Comparison of ENCODE assay signal across 23 cellular contexts in genomic region chr11:16772141-16772512, GRCh38. TPM values are rescaled to one million over a fixed set of nuclear protein-coding genes. Genes with fewer than 3 reads are reported as not detected.
DNase-seq lines count a peak whose midpoint lies in the region; ATAC-seq, FAIRE-seq and TF ChIP-seq lines count a peak whose summit lies in the region.
"Had no signal": no experiment of that assay in that cellular context is flagged by ENCODE, and none has a peak within 500 bp of the region (broad histone marks: within the 10 kb centered on the region; RNA-seq: fewer than 3 reads in every experiment).

No MANE protein-coding gene starts in this region.

- H2AFZ ChIP-seq in SK-N-SH (ENCODE audit: low read depth), result no peak overlapping the region
- H2AFZ ChIP-seq in GM12878 (ENCODE audit: control insufficient read depth, low read depth, low read length), result no peak overlapping the region
- no peak overlapping the region for H2AFZ ChIP-seq in neural progenitor cell (replicated peaks)

- no peak for TF ChIP-seq POLR2A in GM12878 (IDR thresholded peaks at IDR 0.05; ENCODE audit: low read depth, low read length)

- peak overlapping the region; percentile 30 for H3K4me3 Mint-ChIP-seq in neural progenitor cell
- H3K4me3 Mint-ChIP-seq in progenitor cell of endocrine pancreas (ENCODE audit: low read depth), result no peak overlapping the region
- H3K4me3 Mint-ChIP-seq in activated CD4-positive, alpha-beta memory T cell treated with anti-CD3 and anti-CD28 coated beads for 36 hours, result no peak overlapping the region
- H3K4me3 Mint-ChIP-seq: B cell; CD4-positive, alpha-beta T cell; CD8-positive, alpha-beta T cell had no signal

- H4K20me1 ChIP-seq in SK-N-SH (ENCODE audit: insufficient read depth) (no peaks in the 10 kb centered on the region), GM12878 (ENCODE audit: control insufficient read depth, insufficient read depth) (no peaks in the 10 kb centered on the region), neural progenitor cell (ENCODE audit: low read depth) (no peaks in the 10 kb centered on the region)
- H4K20me1 ChIP-seq: BLaER1 treated with 17β-estradiol and CSF1 and Interleukin-3, amounts not matched to agents 10 nM and 100 nM had no signal

- H3K4me3 ChIP-seq in SK-N-SH (ENCODE audit: low read depth in 2 of 2, low read length in 1 of 2), result no peak overlapping the region
- no peak overlapping the region for H3K4me3 ChIP-seq in GM12878
- H3K4me3 ChIP-seq in neural progenitor cell, result no peak overlapping the region
- H3K4me3 ChIP-seq: A549; BLaER1 treated with 17β-estradiol and CSF1 and Interleukin-3, amounts not matched to agents 10 nM and 100 nM had no signal

- WGBS in SK-N-SH (ENCODE audit: low lambda C conversion rate), result 81% methylated on average over 2 of the region's 2 CpGs
- WGBS in GM12878 (ENCODE audit: insufficient coverage, insufficient replicate concordance, low lambda C conversion rate, missing lambda C conversion rate), result 91% methylated on average over 2 of the region's 2 CpGs

- H3K27me3 ChIP-seq in SK-N-SH (ENCODE audit: insufficient read depth) (no peaks in the 10 kb centered on the region), GM12878 (replicated peaks in 1 of 2; ENCODE audit: control insufficient read depth in 2 of 2, insufficient read depth in 2 of 2, low read length in 1 of 2) (no peaks in the 10 kb centered on the region), neural progenitor cell (no peaks in the 10 kb centered on the region)
- H3K27me3 ChIP-seq: BLaER1 treated with 17β-estradiol and CSF1 and Interleukin-3, amounts not matched to agents 10 nM and 100 nM had no signal

- H3K4me2 ChIP-seq in SK-N-SH (no peak overlapping the region), GM12878 (ENCODE audit: control insufficient read depth, insufficient read depth) (no peak overlapping the region), neural progenitor cell (no peak overlapping the region)
- H3K4me2 ChIP-seq: A549; BLaER1 treated with 17β-estradiol and CSF1 and Interleukin-3, amounts not matched to agents 10 nM and 100 nM had no signal

- TF ChIP-seq RAD21 in SK-N-SH (IDR thresholded peaks at IDR 0.05; ENCODE audit: low read length), result no peak
- TF ChIP-seq RAD21 in GM12878 (IDR thresholded peaks at IDR 0.05; ENCODE audit: insufficient read depth, low read depth, low read length), result no peak

- H3K36me3 Mint-ChIP-seq in neural progenitor cell (no peaks in the 10 kb centered on the region), progenitor cell of endocrine pancreas (ENCODE audit: insufficient read depth) (peaks cover 4% of the 10 kb centered on the region)
- no peaks in the 10 kb centered on the region for H3K36me3 Mint-ChIP-seq in activated CD4-positive, alpha-beta memory T cell treated with anti-CD3 and anti-CD28 coated beads for 36 hours
- H3K36me3 Mint-ChIP-seq: CD8-positive, alpha-beta T cell had no signal

- no peak for FAIRE-seq in GM12878 (lab: Jason Lieb, UNC)
- FAIRE-seq: A549, D721Med, G401.6, GM19239 had no signal

- H3K9me3 Mint-ChIP-seq in neural progenitor cell, result no peaks in the 10 kb centered on the region
- no peaks in the 10 kb centered on the region for H3K9me3 Mint-ChIP-seq in progenitor cell of endocrine pancreas (ENCODE audit: low read depth)
- no peaks in the 10 kb centered on the region for H3K9me3 Mint-ChIP-seq in activated CD4-positive, alpha-beta memory T cell treated with anti-CD3 and anti-CD28 coated beads for 36 hours
- H3K9me3 Mint-ChIP-seq: CD4-positive, alpha-beta T cell; CD8-positive, alpha-beta T cell had no signal

- intact Hi-C loops in GM12878 (cut with micrococcal nuclease; ENCODE audit: unreplicated experiment), result no loop called here
- intact Hi-C loops in activated CD4-positive, alpha-beta memory T cell treated with anti-CD3 and anti-CD28 coated beads for 36 hours (cut with micrococcal nuclease), result no loop called here

- TF ChIP-seq CTCF in SK-N-SH (IDR thresholded peaks at IDR 0.05) (no peak), GM12878 (IDR thresholded peaks at IDR 0.05 in 2 of 3, conservative IDR thresholded peaks at IDR 0.05 in 1 of 3; ENCODE audit: control insufficient read depth in 2 of 3, extremely low read depth in 1 of 3, insufficient read depth in 1 of 3, low read depth in 3 of 3, low read length in 3 of 3) (no peak), neural progenitor cell (IDR thresholded peaks at IDR 0.05) (no peak), progenitor cell of endocrine pancreas (IDR thresholded peaks at IDR 0.05; ENCODE audit: unreplicated experiment) (no peak)

- no peak for TF ChIP-seq EP300 in SK-N-SH (IDR thresholded peaks at IDR 0.05; ENCODE audit: borderline replicate concordance in 1 of 2, low read depth in 1 of 2, low read length in 1 of 2)
- TF ChIP-seq EP300 in GM12878 (IDR thresholded peaks at IDR 0.05; ENCODE audit: borderline replicate concordance in 1 of 2, control insufficient read depth in 1 of 2, low read depth in 2 of 2, low read length in 2 of 2), result no peak

- no peaks in the 10 kb centered on the region for H3K9me2 ChIP-seq in SK-N-SH

- DNase-seq in SK-N-SH (peak; percentile 1), GM12878 (ENCODE audit: low read depth, low spot score) (no peak), neural progenitor cell (ENCODE audit: low spot score) (no peak), progenitor cell of endocrine pancreas (ENCODE audit: low spot score, unreplicated experiment) (no peak), NOMO-1 treated with dmso at 0.1 percent for 144 hours (lab: John Stamatoyannopoulos, UW; ENCODE audit: unreplicated experiment) (no peak), NCI-H510A treated with DMSO at 0.1 percent for 48 hours (lab: John Stamatoyannopoulos, UW) (no peak)
- DNase-seq in activated CD4-positive, alpha-beta memory T cell treated with anti-CD3 and anti-CD28 coated beads for 36 hours, result no peak
- DNase-seq: AML-193; Caco-2; Calu3; CD4-positive, alpha-beta T cell; CD8-positive, alpha-beta T cell; DMS79 treated with DMSO at 0.1 percent for 48 hours; GF-D8 had no signal

- peak overlapping the region; percentile 10 for H3K27ac Mint-ChIP-seq in neural progenitor cell
- peak overlapping the region; percentile 25 for H3K27ac Mint-ChIP-seq in progenitor cell of endocrine pancreas
- H3K27ac Mint-ChIP-seq in activated CD4-positive, alpha-beta memory T cell treated with anti-CD3 and anti-CD28 coated beads for 36 hours, result no peak overlapping the region
- H3K27ac Mint-ChIP-seq: B cell; CD4-positive, alpha-beta T cell; CD8-positive, alpha-beta T cell had no signal

- H3K9ac ChIP-seq in SK-N-SH (no peak overlapping the region), GM12878 (ENCODE audit: control insufficient read depth, insufficient read depth, low read length) (no peak overlapping the region), neural progenitor cell (no peak overlapping the region)
- H3K9ac ChIP-seq: BLaER1 treated with 17β-estradiol and CSF1 and Interleukin-3, amounts not matched to agents 10 nM and 100 nM had no signal

- ATAC-seq in SK-N-SH treated with all-trans-retinoic acid at 6 μM for 48 hours (no peak), GM12878 (no peak)
- ATAC-seq: A549; CD8-positive, alpha-beta T cell had no signal

- CTCF ChIA-PET in SK-N-SH (lab: Yijun Ruan, JAX), result interaction anchor here (1.7 kb wide), 1 partner anchor 13 kb away, joined by 7 read pairs; no protein-coding TSS in a partner anchor
- CTCF ChIA-PET in GM12878 (lab: Yijun Ruan, JAX), result interaction anchor here (1.4 to 3.7 kb wide), 2 partner anchors 13 to 19 kb away, joined by 4 to 59 read pairs; no protein-coding TSS in a partner anchor
- CTCF ChIA-PET in activated CD4-positive, alpha-beta memory T cell treated with anti-CD3 and anti-CD28 coated beads for 36 hours (lab: Charles Lee), result interaction anchor here (1.8 to 2.1 kb wide), 2 partner anchors 14 to 16 kb away, joined by 5 to 6 read pairs; no protein-coding TSS in a partner anchor

- H3K36me3 ChIP-seq in SK-N-SH (replicated peaks in 1 of 2; ENCODE audit: control insufficient read depth in 1 of 2, insufficient read depth in 2 of 2, low read length in 1 of 2), result no peaks in the 10 kb centered on the region
- H3K36me3 ChIP-seq in GM12878 (ENCODE audit: control insufficient read depth in 2 of 2, insufficient read depth in 2 of 2, low read length in 1 of 2), result no peaks in the 10 kb centered on the region
- H3K36me3 ChIP-seq in neural progenitor cell, result no peaks in the 10 kb centered on the region
- H3K36me3 ChIP-seq: BLaER1 treated with 17β-estradiol and CSF1 and Interleukin-3, amounts not matched to agents 10 nM and 100 nM had no signal

- in situ Hi-C loops in GM12878 (cut with MboI), result no loop called here

- H3K9me3 ChIP-seq in SK-N-SH, result no peaks in the 10 kb centered on the region
- H3K9me3 ChIP-seq in GM12878 (replicated peaks; ENCODE audit: control insufficient read depth, insufficient read depth, low read length), result no peaks in the 10 kb centered on the region
- no peaks in the 10 kb centered on the region for H3K9me3 ChIP-seq in neural progenitor cell (ENCODE audit: low read depth)
- H3K9me3 ChIP-seq: A549; BLaER1 treated with 17β-estradiol and CSF1 and Interleukin-3, amounts not matched to agents 10 nM and 100 nM; Caco-2 had no signal

- H3K27me3 Mint-ChIP-seq in neural progenitor cell (ENCODE audit: insufficient read depth, low read depth), result peaks cover 8% of the 10 kb centered on the region
- no peaks in the 10 kb centered on the region for H3K27me3 Mint-ChIP-seq in progenitor cell of endocrine pancreas
- H3K27me3 Mint-ChIP-seq in activated CD4-positive, alpha-beta memory T cell treated with anti-CD3 and anti-CD28 coated beads for 36 hours, result peaks cover 6% of the 10 kb centered on the region
- H3K27me3 Mint-ChIP-seq: CD4-positive, alpha-beta T cell had no signal

- no peaks in the 10 kb centered on the region for H3K79me2 ChIP-seq in SK-N-SH (ENCODE audit: insufficient read depth)
- no peaks in the 10 kb centered on the region for H3K79me2 ChIP-seq in GM12878 (ENCODE audit: control insufficient read depth, insufficient read depth, low read length)
- H3K79me2 ChIP-seq in neural progenitor cell (ENCODE audit: low read depth), result no peaks in the 10 kb centered on the region

- SMC1A ChIA-PET in GM12878 (lab: Charles Lee; ENCODE audit: uncharacterized antibody, unreplicated experiment), result interaction anchor here (0.9 to 1.4 kb wide), 3 partner anchors 12 to 33 kb away, joined by 3 to 4 read pairs (median 3); no protein-coding TSS in a partner anchor

- RAD21 ChIA-PET in GM12878 (lab: Charles Lee; ENCODE audit: unreplicated experiment), result interaction anchor here (1.7 kb wide), 1 partner anchor 13 kb away, joined by 7 read pairs; no protein-coding TSS in a partner anchor

- H3K4me1 ChIP-seq in SK-N-SH (ENCODE audit: control insufficient read depth in 1 of 2, insufficient read depth in 2 of 2, low read depth in 1 of 2, low read length in 1 of 2), result peaks cover 0 to 8% of the 10 kb centered on the region in 2 experiments; a peak in 1 of 4 replicates
- no peaks in the 10 kb centered on the region for H3K4me1 ChIP-seq in GM12878 (ENCODE audit: control insufficient read depth, insufficient read depth, low read length)
- peaks cover 17% of the 10 kb centered on the region for H3K4me1 ChIP-seq in neural progenitor cell
- H3K4me1 ChIP-seq: A549; BLaER1 treated with 17β-estradiol and CSF1 and Interleukin-3, amounts not matched to agents 10 nM and 100 nM; Caco-2 had no signal

- H3K27ac ChIP-seq in SK-N-SH (ENCODE audit: low read depth in 2 of 2, low read length in 1 of 2), result no peak overlapping the region
- no peak overlapping the region for H3K27ac ChIP-seq in GM12878 (ENCODE audit: control insufficient read depth, insufficient read depth)
- H3K27ac ChIP-seq in neural progenitor cell, result no peak overlapping the region
- H3K27ac ChIP-seq: 22Rv1; A549; BLaER1 treated with 17β-estradiol and CSF1 and Interleukin-3, amounts not matched to agents 10 nM and 100 nM; C4-2B had no signal

- peaks cover 28% of the 10 kb centered on the region for H3K4me1 Mint-ChIP-seq in neural progenitor cell
- H3K4me1 Mint-ChIP-seq in progenitor cell of endocrine pancreas (ENCODE audit: low read depth), result peaks cover 22% of the 10 kb centered on the region
- H3K4me1 Mint-ChIP-seq in activated CD4-positive, alpha-beta memory T cell treated with anti-CD3 and anti-CD28 coated beads for 36 hours (ENCODE audit: low read depth), result no peaks in the 10 kb centered on the region
- H3K4me1 Mint-ChIP-seq: B cell had no signal

- BruUV-seq in GM12878 (replicated peaks; lab: Mats Ljungman, UMichigan), result no TSS peak

- POLR2A ChIA-PET in SK-N-SH (lab: Yijun Ruan, JAX) (no interaction called here), GM12878 (lab: Charles Lee) (interaction anchor here (1.0 kb wide), 1 partner anchor 35 kb away, joined by 3 read pairs; no protein-coding TSS in a partner anchor)
- POLR2A ChIA-PET in activated CD4-positive, alpha-beta memory T cell treated with anti-CD3 and anti-CD28 coated beads for 36 hours (lab: Charles Lee), result no interaction called here

- H3F3A ChIP-seq in SK-N-SH (replicated peaks; ENCODE audit: insufficient read depth) (no peaks in the 10 kb centered on the region), neural progenitor cell (ENCODE audit: low read depth) (no peaks in the 10 kb centered on the region)

RNA-seq across cellular contexts. Expression of gene C11orf58, which starts 33.7 kb away (rescaled TPM):
- polyA plus RNA-seq in SK-N-SH (2012; rRNA removed), result 94.4 and 150 TPM in 2 replicates
- polyA plus RNA-seq in SK-N-SH (2012; cell fraction: cytosol; rRNA removed), result 128 and 267 TPM in 2 replicates
- 48.2 and 72.3 TPM in 2 replicates for polyA plus RNA-seq in SK-N-SH (2012; cell fraction: nucleus; rRNA removed)
- total RNA-seq in GM12878 (2013; cell fraction: nucleolus; rRNA removed), result 240 TPM in 2 replicates
- total RNA-seq in GM12878 (2014; rRNA removed), result 107 and 144 TPM in 2 replicates
- total RNA-seq in GM12878 (2014; rRNA removed; fragmentation: Illumina TruSeq; extraction: Trizol), result 209 and 214 TPM in 2 replicates
- 95.0 and 98.2 TPM in 2 replicates for total RNA-seq in GM12878 (2021)
- polyA plus RNA-seq in GM12878 (2011; ENCODE audit: low read depth), result 58.0 TPM
- 184 and 255 TPM in 2 replicates for polyA plus RNA-seq in GM12878 (2011; rRNA removed)
- polyA plus RNA-seq in GM12878 (2011; cell fraction: cytosol; rRNA removed), result 48.1 and 85.2 TPM in 2 replicates
- 83.1 and 127 TPM in 2 replicates for polyA plus RNA-seq in GM12878 (2011; cell fraction: nucleus; rRNA removed)
- 122 and 153 TPM in 2 replicates for polyA plus RNA-seq in GM12878 (2012)
- polyA plus RNA-seq in GM12878 (2014; fragmentation: Illumina TruSeq; extraction: Trizol), result 156 and 209 TPM in 2 replicates
- polyA plus RNA-seq in GM12878 (2014; fragmentation: Nextera tagmentation; extraction: Ambion mirVana), result 100 to 1,000 TPM; 373 to 379 TPM
- 144 and 167 TPM in 2 replicates for polyA plus RNA-seq in GM12878 (2014; rRNA removed)
- 100 to 1,000 TPM; 238 to 245 TPM for polyA plus RNA-seq in GM12878 (2016; fragmentation: Nextera tagmentation; extraction: Ambion mirVana)
- 56.5 and 64.2 TPM in 2 replicates for polyA minus RNA-seq in GM12878 (2011; rRNA and poly(A)+ RNA removed)
- polyA minus RNA-seq in GM12878 (2011; cell fraction: cytosol; rRNA and poly(A)+ RNA removed), result 57.0 and 66.3 TPM in 2 replicates
- 32.2 and 50.2 TPM in 2 replicates for polyA minus RNA-seq in GM12878 (2011; cell fraction: nucleus; rRNA and poly(A)+ RNA removed)
- total RNA-seq in neural progenitor cell (ENCODE audit: low replicate concordance), result 241 and 320 TPM in 2 replicates
- total RNA-seq in progenitor cell of endocrine pancreas, result 162 and 166 TPM in 2 replicates
- 100 to 1,000 TPM; 132 to 134 TPM for total RNA-seq in activated CD4-positive, alpha-beta memory T cell treated with anti-CD3 and anti-CD28 coated beads for 36 hours
